ENCODE assay signal across 8 cellular contexts in the genomic region with DNA sequence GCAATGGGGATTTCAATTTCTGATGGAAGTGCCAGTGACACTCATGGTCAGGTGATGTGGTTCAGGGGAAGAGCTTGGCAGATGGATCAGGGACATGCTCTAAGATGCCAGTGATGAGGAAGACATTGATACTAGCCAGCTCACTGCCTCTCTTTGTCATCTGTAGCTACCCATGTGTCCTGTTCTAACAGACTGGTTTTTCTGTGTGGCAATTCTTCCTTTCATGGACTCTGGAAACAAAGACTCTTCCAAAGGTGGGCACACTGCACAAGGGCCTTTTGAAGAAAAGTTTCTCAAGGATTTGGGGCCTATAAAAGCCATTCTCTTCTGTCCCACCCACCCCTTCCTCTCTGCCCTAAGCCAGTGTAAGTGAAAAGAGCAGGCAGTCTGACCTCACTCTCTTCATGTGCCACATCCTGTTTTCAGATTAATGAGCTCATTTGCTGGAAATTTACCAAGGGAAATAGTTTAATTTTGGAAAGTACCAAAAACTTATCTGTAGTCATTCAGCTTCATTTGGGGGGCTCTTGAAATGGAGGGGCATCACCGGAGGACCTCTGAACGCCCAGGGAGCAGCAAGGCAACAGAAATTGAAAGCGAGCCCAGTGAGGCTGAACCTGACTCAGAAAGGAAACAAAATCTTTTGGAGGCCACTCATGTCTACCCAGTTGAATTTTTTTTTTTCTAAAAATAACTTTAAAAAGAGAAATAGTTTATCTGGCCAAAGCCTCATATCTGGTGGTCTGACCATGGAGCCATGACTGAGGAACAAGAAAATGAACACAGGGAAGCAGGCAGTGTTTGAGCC. TPM values are rescaled to one million over a fixed set of nuclear protein-coding genes. Genes with fewer than 3 reads are reported as not detected.
DNase-seq lines count a peak whose midpoint lies in the region; ATAC-seq, FAIRE-seq and TF ChIP-seq lines count a peak whose summit lies in the region.

No MANE protein-coding gene starts in this region.

- intact Hi-C loops in GM12878 (cut with micrococcal nuclease; ENCODE audit: unreplicated experiment): loop anchor here (2.0 to 5.0 kb wide), 3 partner anchors 55 to 141 kb away; a partner anchor contains a TSS

- CTCF ChIA-PET in GM12878 (lab: Yijun Ruan, JAX): interaction anchor here (0.6 to 11.9 kb wide), 12 partner anchors 9 to 231 kb away, joined by 3 to 110 read pairs (median 6); no protein-coding TSS in a partner anchor

- peak overlapping the region; percentile 59 for H3K9ac ChIP-seq in GM12878 (ENCODE audit: control insufficient read depth, insufficient read depth, low read length)
- peak overlapping the region in 1 of 2 donors; percentile 15 for H3K9ac ChIP-seq in mucosa of rectum (ENCODE audit: low read depth in 1 of 2, low read length in 2 of 2)

- TF ChIP-seq CTCF in GM12878 (IDR thresholded peaks at IDR 0.05 in 2 of 3, conservative IDR thresholded peaks at IDR 0.05 in 1 of 3; ENCODE audit: control insufficient read depth in 2 of 3, extremely low read depth in 1 of 3, insufficient read depth in 1 of 3, low read depth in 3 of 3, low read length in 3 of 3): no peak

- SMC1A ChIA-PET in GM12878 (lab: Charles Lee; ENCODE audit: uncharacterized antibody, unreplicated experiment): interaction anchor here (0.6 to 26.1 kb wide), 17 partner anchors 10 to 280 kb away, joined by 3 to 522 read pairs (median 4); no protein-coding TSS in a partner anchor

- H3K27ac ChIP-seq in SJSA1: peak overlapping the region; percentile 74
- peak overlapping the region; percentile 96 for H3K27ac ChIP-seq in GM12878 (ENCODE audit: control insufficient read depth, insufficient read depth)
- peak overlapping the region; percentile 78 to 83 for H3K27ac ChIP-seq in mucosa of rectum (ENCODE audit: low read depth in 2 of 2, low read length in 2 of 2)

- H3K4me3 ChIP-seq in SJSA1 (no peak overlapping the region), GM12878 (peak overlapping the region; percentile 23; the same call in 1 of the 2 replicates), mucosa of rectum (ENCODE audit: low read length in 2 of 2) (no peak overlapping the region)

- POLR2A ChIA-PET in GM12878 (lab: Charles Lee): interaction anchor here (0.8 to 18.1 kb wide), 11 partner anchors 10 to 270 kb away, joined by 3 to 383 read pairs (median 4); a partner anchor contains a TSS

- TF ChIP-seq RAD21 in GM12878 (IDR thresholded peaks at IDR 0.05; ENCODE audit: insufficient read depth, low read depth, low read length): peak; percentile 15; the same call in 1 of the 2 replicates

- WGBS in GM12878 (ENCODE audit: insufficient coverage, insufficient replicate concordance, low lambda C conversion rate, missing lambda C conversion rate): 2% methylated on average over 3 of the region's 3 CpGs

- no peaks in the 10 kb centered on the region for H3K27me3 ChIP-seq in SJSA1 (replicated peaks)
- H3K27me3 ChIP-seq in GM12878 (replicated peaks in 1 of 2; ENCODE audit: control insufficient read depth in 2 of 2, insufficient read depth in 2 of 2, low read length in 1 of 2): no peaks in the 10 kb centered on the region
- no peaks in the 10 kb centered on the region for H3K27me3 ChIP-seq in mucosa of rectum (ENCODE audit: control insufficient read depth in 2 of 2, insufficient read depth in 2 of 2, low read length in 2 of 2)

- H3K4me2 ChIP-seq in GM12878 (ENCODE audit: control insufficient read depth, insufficient read depth): peak overlapping the region; percentile 84

- H4K20me1 ChIP-seq in GM12878 (ENCODE audit: control insufficient read depth, insufficient read depth): no peaks in the 10 kb centered on the region

- in situ Hi-C loops in GM12878 (cut with MboI): no loop called here

- ATAC-seq in GM18870 (IDR thresholded peaks at IDR 0.05; ENCODE audit: unreplicated experiment): peak; percentile 50
- peak; percentile 48 for ATAC-seq in HG03095 (IDR thresholded peaks at IDR 0.05; ENCODE audit: unreplicated experiment)
- peak; percentile 58 for ATAC-seq in GM12878

- peak; percentile 74 to 87; a peak in 3 of 4 replicates for TF ChIP-seq EP300 in GM12878 (IDR thresholded peaks at IDR 0.05; ENCODE audit: borderline replicate concordance in 1 of 2, control insufficient read depth in 1 of 2, low read depth in 2 of 2, low read length in 2 of 2)

- TSS peak; percentile 87 for BruUV-seq in GM12878 (replicated peaks; lab: Mats Ljungman, UMichigan)

- peaks cover 48% of the 10 kb centered on the region for H3K79me2 ChIP-seq in GM12878 (ENCODE audit: control insufficient read depth, insufficient read depth, low read length)

- RAD21 ChIA-PET in GM12878 (lab: Charles Lee; ENCODE audit: unreplicated experiment): interaction anchor here (0.7 to 11.7 kb wide), 21 partner anchors 10 to 422 kb away, joined by 3 to 196 read pairs (median 4); a partner anchor contains a TSS

- H2AFZ ChIP-seq in GM12878 (ENCODE audit: control insufficient read depth, low read depth, low read length): no peak overlapping the region

- TF ChIP-seq POLR2A in GM12878 (IDR thresholded peaks at IDR 0.05; ENCODE audit: low read depth, low read length): peak; percentile 58; the same call in 1 of the 2 replicates

- H3K36me3 ChIP-seq in SJSA1 (no peaks in the 10 kb centered on the region), GM12878 (ENCODE audit: control insufficient read depth in 2 of 2, insufficient read depth in 2 of 2, low read length in 1 of 2) (no peaks in the 10 kb centered on the region), mucosa of rectum (ENCODE audit: control insufficient read depth in 2 of 2, insufficient read depth in 2 of 2, low read length in 2 of 2) (no peaks in the 10 kb centered on the region)

- H3K9me3 ChIP-seq in SJSA1 (replicated peaks) (no peaks in the 10 kb centered on the region), GM12878 (replicated peaks; ENCODE audit: control insufficient read depth, insufficient read depth, low read length) (no peaks in the 10 kb centered on the region), mucosa of rectum (ENCODE audit: control insufficient read depth in 2 of 2, low read length in 2 of 2) (no peaks in the 10 kb centered on the region)

- peak; percentile 92 for FAIRE-seq in GM12878 (lab: Jason Lieb, UNC)
- FAIRE-seq in urothelium cell line (lab: Jason Lieb, UNC): no peak

- peaks cover 37% of the 10 kb centered on the region for H3K4me1 ChIP-seq in SJSA1 (replicated peaks)
- peaks cover 73% of the 10 kb centered on the region for H3K4me1 ChIP-seq in GM12878 (ENCODE audit: control insufficient read depth, insufficient read depth, low read length)
- H3K4me1 ChIP-seq in mucosa of rectum (ENCODE audit: control insufficient read depth in 2 of 2, insufficient read depth in 2 of 2, low read length in 2 of 2): peaks cover 35 to 43% of the 10 kb centered on the region in 2 donors

- DNase-seq in AML-193 (lab: John Stamatoyannopoulos, UW) (peak; percentile 35 to 44), SJSA1 (ENCODE audit: low read depth in 1 of 2, low spot score in 2 of 2) (peak; percentile 40 to 66), GM12878 (ENCODE audit: low read depth, low spot score) (peak; percentile 93), urothelium cell line (ENCODE audit: low spot score) (peak; percentile 65), NCI-H748 treated with DMSO at 0.1 percent for 48 hours (lab: John Stamatoyannopoulos, UW) (no peak)

TF ChIP-seq in GM12878, 131 proteins besides CTCF, POLR2A, EP300 and RAD21 (continues in another document):
- no peak for TF ChIP-seq RUNX3 (IDR thresholded peaks at IDR 0.05; ENCODE audit: low read length)
- TF ChIP-seq HCFC1 (IDR thresholded peaks at IDR 0.05; ENCODE audit: low read length): no peak
- peak; percentile 85 for TF ChIP-seq NR2F1 (conservative IDR thresholded peaks at IDR 0.05)
- TF ChIP-seq SIX5 (IDR thresholded peaks at IDR 0.05; ENCODE audit: low read depth, low read length, severe bottlenecking): no peak
- TF ChIP-seq SRF (IDR thresholded peaks at IDR 0.05; ENCODE audit: low read depth in 2 of 2, low read length in 2 of 2): no peak
- TF ChIP-seq PAX5 (IDR thresholded peaks at IDR 0.05; ENCODE audit: borderline replicate concordance, low read depth, low read length): peak; percentile 89; the same call in 1 of the 2 replicates

RNA-seq across cellular contexts. Expression of a gene that starts 4.9 kb away (rescaled TPM):
- total RNA-seq in SJSA1 (2014; rRNA removed; shearing (Covaris generic)): 0.13 and 1.7 TPM in 2 replicates
- 317 and 349 TPM in 2 replicates for total RNA-seq in GM12878 (2013; cell fraction: nucleolus; rRNA removed)
- total RNA-seq in GM12878 (2014; rRNA removed) (144 and 153 TPM in 2 replicates), GM12878 (2014; rRNA removed; fragmentation: Illumina TruSeq; extraction: Trizol) (111 and 116 TPM in 2 replicates), GM12878 (2021) (163 and 164 TPM in 2 replicates)
- polyA plus RNA-seq in GM12878 (2011; ENCODE audit: low read depth): 44.2 TPM
- polyA plus RNA-seq in GM12878 (2011; rRNA removed) (106 and 147 TPM in 2 replicates), GM12878 (2014; fragmentation: Illumina TruSeq; extraction: Trizol) (82.8 and 140 TPM in 2 replicates), GM12878 (2014; fragmentation: Nextera tagmentation; extraction: Ambion mirVana) (10 to 100 TPM; 13.8 to 16.6 TPM), GM12878 (2014; rRNA removed) (153 and 156 TPM in 2 replicates), GM12878 (2016; fragmentation: Nextera tagmentation; extraction: Ambion mirVana) (10 to 100 TPM; 69.6 to 79.5 TPM)
- 186 and 209 TPM in 2 replicates for polyA plus RNA-seq in GM12878 (2011; cell fraction: cytosol; rRNA removed)
- 205 and 241 TPM in 2 replicates for polyA plus RNA-seq in GM12878 (2011; cell fraction: nucleus; rRNA removed)
- polyA plus RNA-seq in GM12878 (2012): 65.1 and 86.6 TPM in 2 replicates
- 194 and 283 TPM in 2 replicates for polyA minus RNA-seq in GM12878 (2011; rRNA and poly(A)+ RNA removed)
- polyA minus RNA-seq in GM12878 (2011; cell fraction: cytosol; rRNA and poly(A)+ RNA removed): 61.2 and 66.6 TPM in 2 replicates
- polyA minus RNA-seq in GM12878 (2011; cell fraction: nucleus; rRNA and poly(A)+ RNA removed): 99.3 and 141 TPM in 2 replicates

RNA-seq across cellular contexts. Expression of a gene that starts 54.5 kb away (rescaled TPM):
- total RNA-seq in SJSA1 (2014; rRNA removed; shearing (Covaris generic)): 68.3 and 69.6 TPM in 2 replicates
- 127 and 130 TPM in 2 replicates for total RNA-seq in GM12878 (2013; cell fraction: nucleolus; rRNA removed)
- total RNA-seq in GM12878 (2014; rRNA removed) (74.9 and 81.1 TPM in 2 replicates), GM12878 (2014; rRNA removed; fragmentation: Illumina TruSeq; extraction: Trizol) (63.1 and 74.8 TPM in 2 replicates), GM12878 (2021) (116 and 133 TPM in 2 replicates)
- polyA plus RNA-seq in GM12878 (2011; ENCODE audit: low read depth): 38.7 TPM
- polyA plus RNA-seq in GM12878 (2011; rRNA removed) (45.5 and 71.1 TPM in 2 replicates), GM12878 (2014; fragmentation: Illumina TruSeq; extraction: Trizol) (64.7 and 94.2 TPM in 2 replicates), GM12878 (2014; fragmentation: Nextera tagmentation; extraction: Ambion mirVana) (10 to 100 TPM; 26.0 to 50.2 TPM), GM12878 (2014; rRNA removed) (98.6 and 106 TPM in 2 replicates), GM12878 (2016; fragmentation: Nextera tagmentation; extraction: Ambion mirVana) (100 to 1,000 TPM in 1 of 2 experiments, 10 to 100 TPM in 1; 97.9 to 113 TPM)
- 118 and 119 TPM in 2 replicates for polyA plus RNA-seq in GM12878 (2011; cell fraction: cytosol; rRNA removed)
- polyA plus RNA-seq in GM12878 (2011; cell fraction: nucleus; rRNA removed): 334 and 350 TPM in 2 replicates
- polyA plus RNA-seq in GM12878 (2012): 63.6 and 78.6 TPM in 2 replicates
- polyA minus RNA-seq in GM12878 (2011; rRNA and poly(A)+ RNA removed): 85.9 and 103 TPM in 2 replicates
- 31.7 and 47.3 TPM in 2 replicates for polyA minus RNA-seq in GM12878 (2011; cell fraction: cytosol; rRNA and poly(A)+ RNA removed)
- polyA minus RNA-seq in GM12878 (2011; cell fraction: nucleus; rRNA and poly(A)+ RNA removed): 69.5 and 128 TPM in 2 replicates

Comparison
In these comparisons a context has a peak if more than half of its experiments do, and no peak if none do; other contexts are left out.
1. RNA of a gene that starts 4.9 kb away (total RNA-seq): 111 to 349 TPM in GM12878; 0.13 to 1.7 TPM in SJSA1; every median in the first group is over 10 times any median in the second.
2. Peak in every context shown above with its lines, with median percentiles within 50 percentile points of each other: ATAC-seq and H3K27ac ChIP-seq.